Comparison of ENCODE assay signal across 9 cellular contexts in genomic region chr16:1102921-1103648, GRCh38. TPM values are rescaled to one million over a fixed set of nuclear protein-coding genes. Genes with fewer than 3 reads are reported as not detected.
A peak's percentile ranks its signal among the peaks of the same experiment; 100 is the strongest.
DNase-seq lines count a peak whose midpoint lies in the region; ATAC-seq lines count a peak whose summit lies in the region.
"Had no signal": no experiment of that assay in that cellular context is flagged by ENCODE, and none has a peak within 500 bp of the region (broad histone marks: within the 10 kb centered on the region; RNA-seq: fewer than 3 reads in every experiment).

No MANE protein-coding gene starts in this region.

- intact Hi-C loops in posterior vena cava (cut with DNase I) = loop anchor here in 1 of 2 donors (2.0 kb wide), 1 partner anchor 46 kb away; no protein-coding TSS in a partner anchor

- H3K27ac ChIP-seq in ectodermal cell (ENCODE audit: insufficient read depth, low read depth, low read length, poor library complexity, severe bottlenecking) (no peak overlapping the region), mesodermal cell (ENCODE audit: low read depth, low read length, severe bottlenecking) (no peak overlapping the region)
- H3K27ac ChIP-seq: SJSA1 had no signal

- H3K9me3 ChIP-seq in MG63 = no peaks in the 10 kb centered on the region
- no peaks in the 10 kb centered on the region for H3K9me3 ChIP-seq in ectodermal cell (ENCODE audit: control insufficient read depth, low read length)
- H3K9me3 ChIP-seq in mesodermal cell (ENCODE audit: control insufficient read depth, low read length) = no peaks in the 10 kb centered on the region
- H3K9me3 ChIP-seq: SJSA1 had no signal

- no peak overlapping the region for H3K4me3 ChIP-seq in MG63
- peak overlapping the region; percentile 41 for H3K4me3 ChIP-seq in ectodermal cell (ENCODE audit: insufficient read depth, low read depth, low read length)
- peak overlapping the region; percentile 30 for H3K4me3 ChIP-seq in mesodermal cell (ENCODE audit: extremely low read depth, insufficient read depth, low read length, poor library complexity, severe bottlenecking)
- H3K4me3 ChIP-seq: SJSA1 had no signal

- WGBS in ectodermal cell, 2 experiments = 7% methylated on average over 60 to 61 of the region's 61 CpGs
- WGBS in mesodermal cell (ENCODE audit: insufficient coverage in 2 of 2), 2 experiments = 8 to 11% methylated on average over 44 to 59 of the region's 61 CpGs

- no peak for ATAC-seq in HG03135 (IDR thresholded peaks at IDR 0.05; ENCODE audit: unreplicated experiment)

- H3K4me1 ChIP-seq in ectodermal cell (ENCODE audit: control insufficient read depth, insufficient read depth, low read length) (peaks cover 23% of the 10 kb centered on the region), mesodermal cell (ENCODE audit: control insufficient read depth, insufficient read depth, low read length, poor library complexity, severe bottlenecking) (peaks cover 15% of the 10 kb centered on the region)

- peaks cover 45% of the 10 kb centered on the region for H3K27me3 ChIP-seq in MG63
- H3K27me3 ChIP-seq in ectodermal cell (ENCODE audit: control insufficient read depth, insufficient read depth, low read length, poor library complexity, severe bottlenecking) = peaks cover 27% of the 10 kb centered on the region

- DNase-seq in Daoy (ENCODE audit: low read depth) (peak; percentile 58), MG63 (peak; percentile 64), posterior vena cava (ENCODE audit: low spot score) (no peak)
- DNase-seq in activated CD4-positive, alpha-beta T cell treated with anti-CD3 and anti-CD28 coated beads, Interleukin-2, amount 50 U/mL, for 1 hour = peak; percentile 71
- DNase-seq in stimulated activated CD8-positive, alpha-beta memory T cell treated with anti-CD3 and anti-CD28 coated beads, Interleukin-2, amount 100 ng/mL, for 48 hours (ENCODE audit: low read depth in 2 of 2) = peak; percentile 58 to 59

- H3K36me3 ChIP-seq in MG63 (no peaks in the 10 kb centered on the region), ectodermal cell (ENCODE audit: control insufficient read depth, insufficient read depth, low read length) (no peaks in the 10 kb centered on the region), mesodermal cell (ENCODE audit: control insufficient read depth, insufficient read depth, low read length) (no peaks in the 10 kb centered on the region)
- H3K36me3 ChIP-seq: SJSA1 had no signal

RNA-seq across cellular contexts. Expression of gene C1QTNF8, which starts 7.0 kb away (rescaled TPM):
- not detected in 2 replicates for total RNA-seq in Daoy (2014; rRNA removed; shearing (Covaris generic))
- not detected in 2 replicates for total RNA-seq in MG63 (2014; rRNA removed; shearing (Covaris generic); ENCODE audit: low replicate concordance)
- not detected for polyA plus RNA-seq in ectodermal cell (2013, experiment 1 of 4)
- not detected for polyA plus RNA-seq in ectodermal cell (2013, experiment 2 of 4)
- not detected for polyA plus RNA-seq in ectodermal cell (2013, experiment 3 of 4)
- polyA plus RNA-seq in ectodermal cell (2013, experiment 4 of 4) = not detected
- polyA plus RNA-seq in mesodermal cell (2013, experiment 1 of 2) = not detected
- polyA plus RNA-seq in mesodermal cell (2013, experiment 2 of 2) = not detected
- not detected for total RNA-seq in posterior vena cava
- total RNA-seq: SJSA1 had no signal

RNA-seq across cellular contexts. Expression of gene SSTR5, which starts 30.5 kb away (rescaled TPM):
- total RNA-seq in Daoy (2014; rRNA removed; shearing (Covaris generic)) = not detected in 2 replicates
- total RNA-seq in MG63 (2014; rRNA removed; shearing (Covaris generic); ENCODE audit: low replicate concordance) = not detected in 2 replicates
- polyA plus RNA-seq in ectodermal cell (2013, experiment 1 of 4) = not detected
- not detected for polyA plus RNA-seq in ectodermal cell (2013, experiment 2 of 4)
- 0.21 TPM for polyA plus RNA-seq in ectodermal cell (2013, experiment 3 of 4)
- polyA plus RNA-seq in ectodermal cell (2013, experiment 4 of 4) = not detected
- polyA plus RNA-seq in mesodermal cell (2013, experiment 1 of 2) = not detected
- polyA plus RNA-seq in mesodermal cell (2013, experiment 2 of 2) = not detected
- total RNA-seq in posterior vena cava = not detected
- total RNA-seq: SJSA1 had no signal

RNA-seq across cellular contexts. Expression of gene CACNA1H, which starts 49.8 kb away (rescaled TPM):
- total RNA-seq in Daoy (2014; rRNA removed; shearing (Covaris generic)) = 0.06 and 0.80 TPM in 2 replicates
- 0.27 and 0.59 TPM in 2 replicates for total RNA-seq in MG63 (2014; rRNA removed; shearing (Covaris generic); ENCODE audit: low replicate concordance)
- polyA plus RNA-seq in ectodermal cell (2013, experiment 1 of 4) = 30.0 TPM
- 36.4 TPM for polyA plus RNA-seq in ectodermal cell (2013, experiment 2 of 4)
- 32.2 TPM for polyA plus RNA-seq in ectodermal cell (2013, experiment 3 of 4)
- 35.6 TPM for polyA plus RNA-seq in ectodermal cell (2013, experiment 4 of 4)
- polyA plus RNA-seq in mesodermal cell (2013, experiment 1 of 2) = 16.4 TPM
- polyA plus RNA-seq in mesodermal cell (2013, experiment 2 of 2) = 11.9 TPM
- total RNA-seq in posterior vena cava = 10 to 100 TPM; 67.3 to 79.2 TPM
- total RNA-seq: SJSA1 had no signal

Comparison
In these comparisons a context has a peak if more than half of its experiments do, and no peak if none do; other contexts are left out.
1. RNA of gene CACNA1H, which starts 49.8 kb away (total RNA-seq): 67.3 to 79.2 TPM in posterior vena cava; 0.06 to 0.80 TPM in Daoy and 0.27 to 0.59 TPM in MG63; every median in the first group is over 10 times any median in the second.